ENCODE assay signal across 8 cellular contexts in genomic region chr16:56450275-56450889, GRCh38. TPM values are rescaled to one million over a fixed set of nuclear protein-coding genes. Genes with fewer than 3 reads are reported as not detected.
A peak's percentile ranks its signal among the peaks of the same experiment; 100 is the strongest.
DNase-seq lines count a peak whose midpoint lies in the region; ATAC-seq and TF ChIP-seq lines count a peak whose summit lies in the region.

No MANE protein-coding gene starts in this region.

- peaks cover 31% of the 10 kb centered on the region for H3K4me1 ChIP-seq in PC-9 (replicated peaks; ENCODE audit: insufficient read depth)
- peaks cover 32% of the 10 kb centered on the region for H3K4me1 ChIP-seq in neuron (ENCODE audit: insufficient read depth, low read length)

- TF ChIP-seq CTCF in PC-9 (conservative IDR thresholded peaks at IDR 0.05) (no peak), endothelial cell (IDR thresholded peaks at IDR 0.05; ENCODE audit: unreplicated experiment) (no peak)

- no TSS peak for BruUV-seq in PC-9 (replicated peaks; lab: Mats Ljungman, UMichigan)

- H3K4me3 Mint-ChIP-seq in endothelial cell (ENCODE audit: unreplicated experiment) = peak overlapping the region; percentile 96

- H3K9me3 Mint-ChIP-seq in endothelial cell (ENCODE audit: unreplicated experiment) = no peaks in the 10 kb centered on the region

- peaks cover 18% of the 10 kb centered on the region for H3K4me1 Mint-ChIP-seq in endothelial cell (ENCODE audit: unreplicated experiment)

- peak overlapping the region; percentile 94 for H3K27ac Mint-ChIP-seq in endothelial cell (ENCODE audit: unreplicated experiment)

- peaks cover 2% of the 10 kb centered on the region for H3K27me3 Mint-ChIP-seq in endothelial cell (ENCODE audit: unreplicated experiment)

- H3K36me3 ChIP-seq in PC-9 (ENCODE audit: low read depth) (peaks cover 46% of the 10 kb centered on the region), neuron (ENCODE audit: insufficient read depth, low read length) (peaks cover 46% of the 10 kb centered on the region)

- CTCF ChIA-PET in PC-9 (lab: Charles Lee) = no interaction called here

- peaks cover 85% of the 10 kb centered on the region for H3K79me2 ChIP-seq in PC-9 (ENCODE audit: low read depth)

- ATAC-seq in GM18870 (IDR thresholded peaks at IDR 0.05; ENCODE audit: unreplicated experiment) = no peak
- no peak for ATAC-seq in HG03135 (IDR thresholded peaks at IDR 0.05; ENCODE audit: unreplicated experiment)

- peaks cover 3% of the 10 kb centered on the region for H3K36me3 Mint-ChIP-seq in endothelial cell (ENCODE audit: low read depth, unreplicated experiment)

- H3K9me2 ChIP-seq in PC-9 (ENCODE audit: insufficient read depth) = no peaks in the 10 kb centered on the region

- H3K27me3 ChIP-seq in PC-9 (ENCODE audit: insufficient read depth, low read depth) = no peaks in the 10 kb centered on the region
- no peaks in the 10 kb centered on the region for H3K27me3 ChIP-seq in neuron (ENCODE audit: insufficient read depth, low read length)

- POLR2A ChIA-PET in PC-9 (lab: Charles Lee; ENCODE audit: unreplicated experiment) = interaction anchor here (1.1 kb wide), 1 partner anchor 41 kb away, joined by 8 read pairs; no protein-coding TSS in a partner anchor

- H2AFZ ChIP-seq in PC-9 = peak overlapping the region; percentile 97
- no peak overlapping the region for H2AFZ ChIP-seq in neuron (ENCODE audit: low read depth, low read length)

- H3K27ac ChIP-seq in PC-9 = no peak overlapping the region

- H3K9me3 ChIP-seq in PC-9 (ENCODE audit: insufficient read depth, low read depth) (no peaks in the 10 kb centered on the region), neuron (ENCODE audit: low read length) (no peaks in the 10 kb centered on the region)

- peaks cover 28% of the 10 kb centered on the region; the same call in 1 of the 2 replicates for H4K20me1 ChIP-seq in PC-9 (ENCODE audit: insufficient read depth)

- peak overlapping the region; percentile 93 for H3K4me2 ChIP-seq in PC-9

- peak; percentile 39 for DNase-seq in DMS 273 (lab: John Stamatoyannopoulos, UW; ENCODE audit: unreplicated experiment)
- DNase-seq in DMS 273 treated with DMSO at 0.1 percent for 48 hours (lab: John Stamatoyannopoulos, UW) = no peak
- DNase-seq in PC-9 = no peak
- no peak for DNase-seq in endothelial cell (ENCODE audit: low spot score)
- DNase-seq in NCI-H510A treated with DMSO at 0.1 percent for 48 hours (lab: John Stamatoyannopoulos, UW) = no peak

- peak overlapping the region; percentile 91 for H3K4me3 ChIP-seq in PC-9
- peak overlapping the region; percentile 82 for H3K4me3 ChIP-seq in neuron (ENCODE audit: low read length)

- intact Hi-C loops in PC-9 (cut with micrococcal nuclease; ENCODE audit: unreplicated experiment) = loop anchor here (2.0 to 5.0 kb wide), 2 partner anchors 26 to 118 kb away; partner anchors contain the start of gene AMFR

- peaks cover 6% of the 10 kb centered on the region; the same call in 1 of the 2 replicates for H3F3A ChIP-seq in PC-9 (ENCODE audit: insufficient read depth, low read depth)

RNA-seq across cellular contexts. Expression of gene NUDT21, which starts 0.8 kb away (rescaled TPM):
- total RNA-seq in PC-9 (2021) (139 and 171 TPM in 2 replicates), endothelial cell (ENCODE audit: unreplicated experiment) (126 TPM)

RNA-seq across cellular contexts. Expression of gene OGFOD1, which starts 1.0 kb away (rescaled TPM):
- total RNA-seq in PC-9 (2021) (24.8 and 30.0 TPM in 2 replicates), endothelial cell (ENCODE audit: unreplicated experiment) (24.8 TPM)

RNA-seq across cellular contexts. Expression of gene AMFR, which starts 25.0 kb away (rescaled TPM):
- total RNA-seq in PC-9 (2021) (89.4 and 132 TPM in 2 replicates), endothelial cell (ENCODE audit: unreplicated experiment) (90.7 TPM)
